Comparison of ENCODE assay signal across 15 cellular contexts in the genomic region with DNA sequence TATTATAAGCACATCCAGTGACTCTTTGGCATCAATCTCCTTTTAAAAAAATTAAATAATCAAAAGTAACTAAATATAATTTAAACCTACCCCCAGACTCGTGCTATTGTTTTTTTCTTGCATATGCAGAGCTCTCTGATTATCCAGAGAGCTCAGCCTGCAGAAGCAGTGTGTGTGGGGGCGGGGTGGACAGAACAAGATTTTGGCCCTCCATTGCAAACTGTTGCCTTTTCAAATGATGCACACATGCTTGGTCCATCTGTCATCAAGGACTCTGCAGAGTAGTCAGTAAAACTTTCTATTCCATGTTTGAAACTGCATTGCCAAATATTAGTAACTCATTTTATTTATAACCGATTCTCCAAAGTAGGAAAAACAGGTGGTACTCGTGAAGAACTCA. TPM values are rescaled to one million over a fixed set of nuclear protein-coding genes. Genes with fewer than 3 reads are reported as not detected.
DNase-seq lines count a peak whose midpoint lies in the region; ATAC-seq and TF ChIP-seq lines count a peak whose summit lies in the region.
"Had no signal": no experiment of that assay in that cellular context is flagged by ENCODE, and none has a peak within 500 bp of the region (broad histone marks: within the 10 kb centered on the region; RNA-seq: fewer than 3 reads in every experiment).

No MANE protein-coding gene starts in this region.

- H3K4me2 ChIP-seq in GM23248 (ENCODE audit: unreplicated experiment) (no peak overlapping the region), Karpas-422 (ENCODE audit: low read depth, low read length, poor library complexity, severe bottlenecking) (no peak overlapping the region)

- H3K9me2 ChIP-seq in GM23248 (ENCODE audit: insufficient read depth) (no peaks in the 10 kb centered on the region), Karpas-422 (replicated peaks; ENCODE audit: insufficient read depth, low read length) (no peaks in the 10 kb centered on the region)

- H3K9ac ChIP-seq in GM23248 (no peak overlapping the region), Karpas-422 (ENCODE audit: low read length) (no peak overlapping the region)

- peak; percentile 91 for DNase-seq in G401 (ENCODE audit: low spot score)
- peak; percentile 60 for DNase-seq in cerebellum (ENCODE audit: low spot score)
- no peak for DNase-seq in GM23248
- no peak for DNase-seq in Karpas-422
- DNase-seq: Caco-2; CD4-positive, CD25-positive, alpha-beta regulatory T cell; CD8-positive, alpha-beta T cell; DMS53; DMS79 treated with DMSO at 0.1 percent for 48 hours; H7; HCEC 1CT had no signal

- H3K4me3 ChIP-seq in GM23248: no peak overlapping the region
- H3K4me3 ChIP-seq in Karpas-422 (ENCODE audit: low read length): no peak overlapping the region

- ATAC-seq in SK-N-SH treated with all-trans-retinoic acid at 6 μM for 48 hours: no peak
- ATAC-seq: CD8-positive, alpha-beta T cell had no signal

- TF ChIP-seq CTCF in VCaP (conservative IDR thresholded peaks at IDR 0.05): no peak

- in situ Hi-C loops in G401 (cut with HindIII; ENCODE audit: low sequenced_read_pairs): no loop called here
- in situ Hi-C loops in GM23248 (cut with MboI): no loop called here

- no peaks in the 10 kb centered on the region for H3K36me3 ChIP-seq in GM23248 (ENCODE audit: low read depth)
- no peaks in the 10 kb centered on the region for H3K36me3 ChIP-seq in Karpas-422 (ENCODE audit: insufficient read depth, low read length)

- no peak overlapping the region for H2AFZ ChIP-seq in GM23248
- H2AFZ ChIP-seq in Karpas-422 (ENCODE audit: low read length): no peak overlapping the region

- no peaks in the 10 kb centered on the region for H4K20me1 ChIP-seq in GM23248 (ENCODE audit: insufficient read depth)
- no peaks in the 10 kb centered on the region for H4K20me1 ChIP-seq in Karpas-422 (ENCODE audit: insufficient read depth, low read depth, low read length)

- H3K9me3 ChIP-seq in GM23248 (ENCODE audit: low read depth): no peaks in the 10 kb centered on the region
- no peaks in the 10 kb centered on the region for H3K9me3 ChIP-seq in Karpas-422 (ENCODE audit: low read length)
- H3K9me3 ChIP-seq: Caco-2 had no signal

- H3K4me1 ChIP-seq in GM23248 (ENCODE audit: insufficient read depth): no peaks in the 10 kb centered on the region
- no peaks in the 10 kb centered on the region for H3K4me1 ChIP-seq in Karpas-422 (ENCODE audit: low read length)
- H3K4me1 ChIP-seq: Caco-2 had no signal

- H3K27ac ChIP-seq in VCaP (peak overlapping the region; percentile 21), GM23248 (no peak overlapping the region), Karpas-422 (ENCODE audit: low read length) (no peak overlapping the region)

- no peaks in the 10 kb centered on the region; the same call in 1 of the 2 replicates for H3K27me3 ChIP-seq in GM23248 (replicated peaks; ENCODE audit: insufficient read depth)
- no peaks in the 10 kb centered on the region for H3K27me3 ChIP-seq in Karpas-422 (ENCODE audit: low read length)

- H3K79me2 ChIP-seq in GM23248 (ENCODE audit: insufficient read depth) (no peaks in the 10 kb centered on the region), Karpas-422 (ENCODE audit: low read length) (no peaks in the 10 kb centered on the region)

- no peaks in the 10 kb centered on the region for H3F3A ChIP-seq in GM23248 (ENCODE audit: insufficient read depth)

- 3 to 10% methylated on average over 4 of the region's 4 CpGs for WGBS in GM23248 (ENCODE audit: low coverage in 1 of 2, low lambda C conversion rate in 2 of 2, missing lambda C conversion rate in 2 of 2), 2 experiments

TF ChIP-seq in SK-N-SH treated with all-trans-retinoic acid at 6 μM for 48 hours, 23 proteins besides CTCF, POLR2A, EP300 and RAD21:
- TF ChIP-seq TSHZ2 (CRISPR knock-in tag; IDR thresholded peaks at IDR 0.05) (no peak), SNAI2 (CRISPR knock-in tag; IDR thresholded peaks at IDR 0.05) (no peak), CSDC2 (CRISPR knock-in tag; IDR thresholded peaks at IDR 0.05) (no peak), GLIS3 (CRISPR knock-in tag; IDR thresholded peaks at IDR 0.05) (no peak), PPARA (CRISPR knock-in tag; IDR thresholded peaks at IDR 0.05; ENCODE audit: borderline replicate concordance) (no peak), RARB (CRISPR knock-in tag; IDR thresholded peaks at IDR 0.05) (no peak), ZNF70 (CRISPR knock-in tag; IDR thresholded peaks at IDR 0.05) (no peak), ZFP3 (CRISPR knock-in tag; IDR thresholded peaks at IDR 0.05) (no peak), ARNTL (CRISPR knock-in tag; IDR thresholded peaks at IDR 0.05; ENCODE audit: borderline replicate concordance, low read depth) (no peak), ZNF565 (CRISPR knock-in tag; conservative IDR thresholded peaks at IDR 0.05; ENCODE audit: low read depth) (no peak), OSR1 (CRISPR knock-in tag; IDR thresholded peaks at IDR 0.05) (no peak), BACH2 (CRISPR knock-in tag; IDR thresholded peaks at IDR 0.05; ENCODE audit: borderline replicate concordance) (no peak), PATZ1 (CRISPR knock-in tag; IDR thresholded peaks at IDR 0.05; ENCODE audit: borderline replicate concordance) (no peak), ISL1 (CRISPR knock-in tag; IDR thresholded peaks at IDR 0.05) (no peak)
- TF ChIP-seq, protein P1, sequence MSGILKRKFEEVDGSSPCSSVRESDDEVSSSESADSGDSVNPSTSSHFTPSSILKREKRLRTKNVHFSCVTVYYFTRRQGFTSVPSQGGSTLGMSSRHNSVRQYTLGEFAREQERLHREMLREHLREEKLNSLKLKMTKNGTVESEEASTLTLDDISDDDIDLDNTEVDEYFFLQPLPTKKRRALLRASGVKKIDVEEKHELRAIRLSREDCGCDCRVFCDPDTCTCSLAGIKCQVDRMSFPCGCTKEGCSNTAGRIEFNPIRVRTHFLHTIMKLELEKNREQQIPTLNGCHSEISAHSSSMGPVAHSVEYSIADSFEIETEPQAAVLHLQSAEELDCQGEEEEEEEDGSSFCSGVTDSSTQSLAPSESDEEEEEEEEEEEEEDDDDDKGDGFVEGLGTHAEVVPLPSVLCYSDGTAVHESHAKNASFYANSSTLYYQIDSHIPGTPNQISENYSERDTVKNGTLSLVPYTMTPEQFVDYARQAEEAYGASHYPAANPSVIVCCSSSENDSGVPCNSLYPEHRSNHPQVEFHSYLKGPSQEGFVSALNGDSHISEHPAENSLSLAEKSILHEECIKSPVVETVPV (CRISPR knock-in tag; IDR thresholded peaks at IDR 0.05): no peak

RNA-seq across cellular contexts. Expression of gene STXBP5L, which starts 28.6 kb away (rescaled TPM):
- not detected in 2 replicates for total RNA-seq in G401 (2014; rRNA removed; shearing (Covaris generic))
- total RNA-seq in cerebellum: 46.9 TPM
- total RNA-seq in GM23248 (2014; rRNA removed; shearing (Covaris generic)): not detected in 2 replicates
- not detected in 2 replicates for polyA plus RNA-seq in GM23248 (2016; fragmentation: Nextera tagmentation; extraction: Ambion mirVana)
- not detected in 2 replicates for total RNA-seq in Karpas-422 (2014; rRNA removed; shearing (Covaris generic); ENCODE audit: low replicate concordance)
- total RNA-seq: A673; Caco-2; CD4-positive, CD25-positive, alpha-beta regulatory T cell; CD8-positive, alpha-beta T cell had no signal
- polyA plus RNA-seq: BJ; CD4-positive, CD25-positive, alpha-beta regulatory T cell had no signal

Comparison
In these comparisons a context has a peak if more than half of its experiments do, and no peak if none do; other contexts are left out.
1. DNase-seq: peak in G401 (single experiment) and cerebellum (single experiment); none in GM23248 (single experiment) and Karpas-422 (single experiment).
2. RNA of gene STXBP5L, which starts 28.6 kb away (total RNA-seq): 46.9 TPM in cerebellum (single experiment); not detected in G401, not detected in GM23248 and not detected in Karpas-422; every median in the first group is over 10 times any median in the second.